ENCODE assay signal across 21 cellular contexts in genomic region chr10:109393425-109393824, GRCh38.
DNase-seq lines count a peak whose midpoint lies in the region; FAIRE-seq and TF ChIP-seq lines count a peak whose summit lies in the region.
"Had no signal": no experiment of that assay in that cellular context is flagged by ENCODE, and none has a peak within 500 bp of the region (broad histone marks: within the 10 kb centered on the region; RNA-seq: fewer than 3 reads in every experiment).

No MANE protein-coding gene starts in this region.

- FAIRE-seq in HTR-8/SVneo (lab: Jason Lieb, UNC): no peak
- FAIRE-seq: D721Med, G401.6, GM12891, GM18507 had no signal

- no peaks in the 10 kb centered on the region for H3K9me3 Mint-ChIP-seq in glutamatergic neuron (ENCODE audit: unreplicated experiment)

- peaks cover 5% of the 10 kb centered on the region for H3K4me1 Mint-ChIP-seq in glutamatergic neuron (ENCODE audit: low read depth, unreplicated experiment)

- no peaks in the 10 kb centered on the region for H3K36me3 Mint-ChIP-seq in glutamatergic neuron (ENCODE audit: unreplicated experiment)
- H3K36me3 Mint-ChIP-seq: CD8-positive, alpha-beta T cell had no signal

- no peaks in the 10 kb centered on the region for H3K27me3 Mint-ChIP-seq in glutamatergic neuron (ENCODE audit: unreplicated experiment)

- DNase-seq in ELF-1 (ENCODE audit: low read depth, low spot score): peak; percentile 82
- DNase-seq in NCI-H82 treated with DMSO at 0.1 percent for 48 hours (lab: John Stamatoyannopoulos, UW; ENCODE audit: unreplicated experiment): peak; percentile 63
- peak; percentile 18 for DNase-seq in glutamatergic neuron
- peak; percentile 39 for DNase-seq in left kidney (ENCODE audit: low read depth, low spot score)
- DNase-seq in NCI-H524 (lab: John Stamatoyannopoulos, UW): no peak
- no peak for DNase-seq in HTR-8/SVneo (ENCODE audit: insufficient read length, low spot score)
- DNase-seq in COLO668 (lab: John Stamatoyannopoulos, UW; ENCODE audit: unreplicated experiment): no peak
- DNase-seq in erythroblast (lab: John Stamatoyannopoulos, UW): no peak
- DNase-seq: 8988T; CD8-positive, alpha-beta T cell; DMS79 treated with DMSO at 0.1 percent for 48 hours; HCEC 1CT; KBM-7; NCI-H1436; NCI-H2029; NCI-H2171; NCI-H446 treated with DMSO at 0.1 percent for 48 hours had no signal

- H3K4me3 Mint-ChIP-seq in glutamatergic neuron (ENCODE audit: unreplicated experiment): no peak overlapping the region
- H3K4me3 Mint-ChIP-seq: CD8-positive, alpha-beta T cell had no signal

- TF ChIP-seq POLR2A in erythroblast (IDR thresholded peaks at IDR 0.05; ENCODE audit: low read length): no peak

- H3K27ac Mint-ChIP-seq in glutamatergic neuron (ENCODE audit: unreplicated experiment): no peak overlapping the region
- H3K27ac Mint-ChIP-seq: CD8-positive, alpha-beta T cell had no signal

- TF ChIP-seq CTCF in glutamatergic neuron (IDR thresholded peaks at IDR 0.05; ENCODE audit: partially characterized antibody, unreplicated experiment): no peak

Comparison
In these comparisons a context has a peak if more than half of its experiments do, and no peak if none do; other contexts are left out.
1. DNase-seq: peak in ELF-1 (single experiment), NCI-H82 treated with DMSO at 0.1 percent for 48 hours (single experiment), glutamatergic neuron (single experiment) and left kidney (single experiment); none in NCI-H524 (0 of 2), HTR-8/SVneo (single experiment), COLO668 (single experiment) and erythroblast (0 of 2).